ENCODE assay signal across 1 cellular context in genomic region chr2:38828460-38828859, GRCh38.
TF ChIP-seq lines count a peak whose summit lies in the region.

No MANE protein-coding gene starts in this region.

TF ChIP-seq in A549, 52 proteins besides CTCF, POLR2A, EP300 and RAD21 (continued from another document):
- no peak for TF ChIP-seq REST (IDR thresholded peaks at IDR 0.05)
- TF ChIP-seq ATOH8 (CRISPR knock-in tag; IDR thresholded peaks at IDR 0.05; ENCODE audit: low read depth) = no peak
- no peak for TF ChIP-seq JUNB (IDR thresholded peaks at IDR 0.05)
- TF ChIP-seq HOXB5 (CRISPR knock-in tag; IDR thresholded peaks at IDR 0.05) = no peak
- TF ChIP-seq GATA3 (IDR thresholded peaks at IDR 0.05; ENCODE audit: borderline replicate concordance) = no peak
- TF ChIP-seq KDM5A (IDR thresholded peaks at IDR 0.05) = no peak
- no peak for TF ChIP-seq RFX5 (IDR thresholded peaks at IDR 0.05)
- TF ChIP-seq HMGXB4 (CRISPR knock-in tag; IDR thresholded peaks at IDR 0.05; ENCODE audit: borderline replicate concordance) = no peak
- TF ChIP-seq MAX (IDR thresholded peaks at IDR 0.05) = no peak
- TF ChIP-seq NPAS2 (CRISPR knock-in tag; IDR thresholded peaks at IDR 0.05; ENCODE audit: borderline replicate concordance) = no peak
- no peak for TF ChIP-seq CHD2 (IDR thresholded peaks at IDR 0.05; ENCODE audit: low read length, partially characterized antibody)
- TF ChIP-seq SMC3 (IDR thresholded peaks at IDR 0.05) = no peak
- no peak for TF ChIP-seq ELK1 (IDR thresholded peaks at IDR 0.05; ENCODE audit: low read depth, low read length)
